8 cellular contexts compared by ENCODE assay signal in the genomic region with DNA sequence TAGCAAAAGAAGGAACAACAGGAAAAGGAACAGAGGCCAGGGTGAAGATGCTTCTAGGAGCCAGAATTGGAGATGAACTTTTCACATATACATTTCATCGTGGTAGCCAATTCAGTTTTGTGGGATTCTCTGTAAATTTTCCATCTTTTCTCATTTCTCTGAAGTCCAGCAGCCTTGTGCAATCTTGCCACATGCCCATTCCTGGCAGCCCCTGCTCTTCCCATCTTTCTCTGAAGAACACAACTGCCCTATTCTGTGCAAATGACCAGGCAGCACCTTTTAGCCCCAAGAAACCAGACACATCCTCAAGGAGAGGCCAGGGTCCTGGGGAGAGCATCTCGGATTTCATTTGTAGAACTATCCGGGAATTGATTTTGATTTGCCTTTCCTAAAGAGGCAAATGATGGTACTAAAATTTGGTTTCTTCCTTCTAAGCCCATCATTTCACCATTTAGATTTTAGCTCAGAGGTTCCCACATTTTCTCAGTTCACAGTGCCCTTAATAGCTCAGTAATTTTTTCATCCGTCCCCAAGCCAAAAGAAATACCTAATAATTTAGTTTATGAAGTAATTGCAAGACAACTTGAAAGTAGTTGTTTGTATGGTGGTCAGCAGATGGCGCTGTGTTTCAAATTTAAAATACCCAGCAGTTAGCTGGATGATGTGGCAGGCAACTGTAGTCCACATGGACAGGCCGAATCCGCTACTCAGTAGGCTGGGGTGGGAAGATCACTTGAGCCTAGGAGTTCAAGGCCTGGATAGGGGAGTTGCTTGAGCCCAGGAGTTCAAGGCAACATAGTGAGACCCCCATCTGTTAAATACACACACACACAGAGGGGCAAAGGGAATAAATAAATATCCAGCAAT.
DNase-seq lines count a peak whose midpoint lies in the region; ATAC-seq and TF ChIP-seq lines count a peak whose summit lies in the region.

No MANE protein-coding gene starts in this region.

- H3K27me3 Mint-ChIP-seq in activated B cell treated with CpG ODN at 0.5 μM for 24 hours = no peaks in the 10 kb centered on the region

- DNase-seq in CD1c-positive myeloid dendritic cell (ENCODE audit: extremely low spot score) (peak; percentile 64), GM23248 (peak; percentile 91), NCI-H2081 (lab: John Stamatoyannopoulos, UW) (peak; percentile 57 to 71), activated B cell treated with CpG ODN at 0.5 μM for 24 hours (peak; percentile 15), cerebellum (ENCODE audit: low spot score) (peak; percentile 14), left lobe of liver (ENCODE audit: low spot score) (peak; percentile 58)
- peak; percentile 38 to 44 for DNase-seq in stimulated activated CD4-positive, alpha-beta T cell treated with anti-CD3 and anti-CD28 coated beads, Interleukin-4, amount 100 ng/mL, for 48 hours (ENCODE audit: low read depth in 2 of 2)

- no peak for TF ChIP-seq POLR2A in GM18505 (IDR thresholded peaks at IDR 0.05; ENCODE audit: borderline replicate concordance, extremely low read depth, insufficient read depth, insufficient read length)

- H3K4me1 Mint-ChIP-seq in activated B cell treated with CpG ODN at 0.5 μM for 24 hours = no peaks in the 10 kb centered on the region

- H3K36me3 Mint-ChIP-seq in activated B cell treated with CpG ODN at 0.5 μM for 24 hours (ENCODE audit: low read depth) = peaks cover 73% of the 10 kb centered on the region

- ATAC-seq in activated B cell treated with CpG ODN at 0.5 μM for 24 hours (ENCODE audit: low read depth) (no peak), left lobe of liver (peak; percentile 94), GM18505 (IDR thresholded peaks at IDR 0.05; ENCODE audit: unreplicated experiment) (no peak)

- TF ChIP-seq CTCF in activated B cell treated with CpG ODN at 0.5 μM for 24 hours (IDR thresholded peaks at IDR 0.05) = peak; percentile 78

- H3K27ac Mint-ChIP-seq in activated B cell treated with CpG ODN at 0.5 μM for 24 hours = no peak overlapping the region

- peak overlapping the region; percentile 72 for H2AFZ ChIP-seq in GM23248

- POLR2A ChIA-PET in activated B cell treated with CpG ODN at 0.5 μM for 24 hours (lab: Charles Lee) = no interaction called here

- intact Hi-C loops in activated B cell treated with CpG ODN at 0.5 μM for 24 hours (cut with micrococcal nuclease) = loop anchor here (1.0 to 2.0 kb wide), 3 partner anchors 106 to 889 kb away; no protein-coding TSS in a partner anchor

- H4K20me1 ChIP-seq in GM23248 (ENCODE audit: insufficient read depth) = no peaks in the 10 kb centered on the region

- H3K36me3 ChIP-seq in GM23248 (ENCODE audit: low read depth) = peaks cover 34% of the 10 kb centered on the region; the same call in 1 of the 2 replicates

- H3K4me3 Mint-ChIP-seq in activated B cell treated with CpG ODN at 0.5 μM for 24 hours = no peak overlapping the region

- H3K79me2 ChIP-seq in GM23248 (ENCODE audit: insufficient read depth) = peaks cover 19% of the 10 kb centered on the region

- H3K27me3 ChIP-seq in GM23248 (replicated peaks; ENCODE audit: insufficient read depth) = no peaks in the 10 kb centered on the region

- H3K9me2 ChIP-seq in GM23248 (ENCODE audit: insufficient read depth) = no peaks in the 10 kb centered on the region

- no peaks in the 10 kb centered on the region for H3K9me3 ChIP-seq in GM23248 (ENCODE audit: low read depth)

- 32% methylated on average over 7 of the region's 7 CpGs for WGBS in GM23248 (ENCODE audit: low coverage in 1 of 2, low lambda C conversion rate in 2 of 2, missing lambda C conversion rate in 2 of 2), 2 experiments

- peak overlapping the region; percentile 79 for H3K9ac ChIP-seq in GM23248

- CTCF ChIA-PET in activated B cell treated with CpG ODN at 0.5 μM for 24 hours (lab: Charles Lee) = interaction anchor here (0.9 to 5.5 kb wide), 10 partner anchors 10 to 125 kb away, joined by 3 to 61 read pairs (median 5); a partner anchor contains a TSS

- no peaks in the 10 kb centered on the region for H3K9me3 Mint-ChIP-seq in activated B cell treated with CpG ODN at 0.5 μM for 24 hours

- H3K4me1 ChIP-seq in GM23248 (ENCODE audit: insufficient read depth) = peaks cover 12% of the 10 kb centered on the region

- peak overlapping the region; percentile 72 for H3K27ac ChIP-seq in GM23248

- H3K4me2 ChIP-seq in GM23248 (ENCODE audit: unreplicated experiment) = peak overlapping the region; percentile 5

- H3F3A ChIP-seq in GM23248 (ENCODE audit: insufficient read depth) = peaks cover 16% of the 10 kb centered on the region

- in situ Hi-C loops in GM23248 (cut with MboI) = no loop called here

- H3K4me3 ChIP-seq in GM23248 = no peak overlapping the region

Comparison
In these comparisons a context has a peak if more than half of its experiments do, and no peak if none do; other contexts are left out.
1. DNase-seq: peak in every context shown above with its lines; median percentile 91 in GM23248; 64 in CD1c-positive myeloid dendritic cell; 64 in NCI-H2081; 58 in left lobe of liver; 41 in stimulated activated CD4-positive, alpha-beta T cell treated with anti-CD3 and anti-CD28 coated beads, Interleukin-4, amount 100 ng/mL, for 48 hours; 15 in activated B cell treated with CpG ODN at 0.5 μM for 24 hours; 14 in cerebellum.